ENCODE assay signal across 8 cellular contexts in the genomic region with DNA sequence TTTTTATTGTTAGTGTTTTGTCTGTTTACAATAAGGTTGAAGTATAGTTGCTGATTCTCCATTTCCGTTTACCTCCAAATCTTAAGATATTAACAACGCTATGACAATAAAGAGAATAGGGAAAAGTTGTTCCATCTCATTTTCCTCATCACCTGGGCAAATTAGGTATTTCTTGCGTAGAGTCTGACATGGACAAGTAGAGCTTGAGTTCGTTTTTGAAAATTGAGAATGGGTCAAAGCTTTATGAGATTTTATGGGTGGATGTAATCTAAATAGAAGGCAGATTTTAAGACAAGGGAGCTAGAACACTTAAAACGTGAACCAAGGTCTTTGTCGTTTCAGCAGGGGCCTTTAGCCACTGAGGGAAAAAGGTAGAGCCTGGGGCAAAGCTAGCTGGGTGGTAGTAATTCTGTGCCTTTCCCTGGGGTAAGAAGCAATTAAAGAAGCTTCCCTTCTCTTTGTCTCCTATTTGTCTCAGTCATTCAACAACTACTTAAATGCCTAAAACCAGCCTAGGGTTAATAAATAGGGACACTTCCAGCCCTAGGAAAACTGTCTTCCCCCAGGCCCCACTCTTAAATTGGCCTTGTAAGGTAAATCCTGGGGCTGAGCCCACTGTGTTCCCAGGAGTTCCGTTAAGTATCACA. TPM values are rescaled to one million over a fixed set of nuclear protein-coding genes. Genes with fewer than 3 reads are reported as not detected.
DNase-seq lines count a peak whose midpoint lies in the region; ATAC-seq and TF ChIP-seq lines count a peak whose summit lies in the region.

No MANE protein-coding gene starts in this region.

- peaks cover 6% of the 10 kb centered on the region for H3K36me3 Mint-ChIP-seq in T-helper 17 cell (ENCODE audit: low read depth)

- H3K27me3 Mint-ChIP-seq in T-helper 17 cell, result no peaks in the 10 kb centered on the region
- no peaks in the 10 kb centered on the region for H3K27me3 Mint-ChIP-seq in stimulated activated naive CD8-positive, alpha-beta T cell treated with anti-CD3 and anti-CD28 coated beads, Interleukin-15, amount 100 ng/mL, for 72 hours

- peak overlapping the region; percentile 97 for H3K27ac ChIP-seq in hepatocyte

- H3K27me3 ChIP-seq in hepatocyte, result no peaks in the 10 kb centered on the region

- peaks cover 29% of the 10 kb centered on the region for H3K4me1 Mint-ChIP-seq in T-helper 17 cell
- H3K4me1 Mint-ChIP-seq in stimulated activated naive CD8-positive, alpha-beta T cell treated with anti-CD3 and anti-CD28 coated beads, Interleukin-15, amount 100 ng/mL, for 72 hours, result peaks cover 40% of the 10 kb centered on the region

- H3K9me2 ChIP-seq in hepatocyte (replicated peaks; ENCODE audit: insufficient read depth), result no peaks in the 10 kb centered on the region

- TF ChIP-seq CTCF in hepatocyte (IDR thresholded peaks at IDR 0.05; ENCODE audit: poor library complexity), result no peak

- H3K4me3 ChIP-seq in hepatocyte, result peak overlapping the region; percentile 10

- H3K27ac Mint-ChIP-seq in T-helper 17 cell, result peak overlapping the region; percentile 98
- H3K27ac Mint-ChIP-seq in stimulated activated naive CD8-positive, alpha-beta T cell treated with anti-CD3 and anti-CD28 coated beads, Interleukin-15, amount 100 ng/mL, for 72 hours, result peak overlapping the region; percentile 98 to 99

- no peaks in the 10 kb centered on the region for H3K4me1 ChIP-seq in hepatocyte (ENCODE audit: insufficient read depth)

- no peaks in the 10 kb centered on the region for H4K20me1 ChIP-seq in hepatocyte (ENCODE audit: insufficient read depth, poor library complexity, severe bottlenecking)

- peak; percentile 31 for DNase-seq in DMS 273 (lab: John Stamatoyannopoulos, UW; ENCODE audit: unreplicated experiment)
- no peak for DNase-seq in DMS 273 treated with DMSO at 0.1 percent for 48 hours (lab: John Stamatoyannopoulos, UW)
- DNase-seq in T-helper 17 cell, result no peak
- no peak for DNase-seq in hepatocyte (ENCODE audit: low spot score)
- DNase-seq in stimulated activated naive CD8-positive, alpha-beta T cell treated with anti-CD3 and anti-CD28 coated beads, Interleukin-15, amount 100 ng/mL, for 72 hours, result no peak
- no peak for DNase-seq in NCI-H1930 (lab: John Stamatoyannopoulos, UW)
- no peak for DNase-seq in effector CD4-positive, alpha-beta T cell
- no peak for DNase-seq in mesenteric fat pad (ENCODE audit: low spot score)

- H3K9me3 ChIP-seq in T-helper 17 cell (ENCODE audit: control insufficient read depth, low read length, poor library complexity, severe bottlenecking) (no peaks in the 10 kb centered on the region), hepatocyte (ENCODE audit: low read depth) (no peaks in the 10 kb centered on the region)

- peak overlapping the region; percentile 76 for H2AFZ ChIP-seq in hepatocyte

- ATAC-seq in T-helper 17 cell, result no peak
- no peak for ATAC-seq in stimulated activated naive CD8-positive, alpha-beta T cell treated with anti-CD3 and anti-CD28 coated beads, Interleukin-15, amount 100 ng/mL, for 72 hours

- WGBS in hepatocyte (ENCODE audit: low lambda C conversion rate, missing lambda C conversion rate), result 13% methylated on average over 7 of the region's 7 CpGs

- H3K4me2 ChIP-seq in hepatocyte, result peak overlapping the region; percentile 75

- H3K9me3 Mint-ChIP-seq in stimulated activated naive CD8-positive, alpha-beta T cell treated with anti-CD3 and anti-CD28 coated beads, Interleukin-15, amount 100 ng/mL, for 72 hours, result peaks cover 4 to 10% of the 10 kb centered on the region in 2 donors

- H3K4me3 Mint-ChIP-seq in T-helper 17 cell, result peak overlapping the region; percentile 97
- peak overlapping the region; percentile 94 to 98 for H3K4me3 Mint-ChIP-seq in stimulated activated naive CD8-positive, alpha-beta T cell treated with anti-CD3 and anti-CD28 coated beads, Interleukin-15, amount 100 ng/mL, for 72 hours

- H3K36me3 ChIP-seq in hepatocyte (replicated peaks; ENCODE audit: insufficient read depth, low read depth), result no peaks in the 10 kb centered on the region

- H3K79me2 ChIP-seq in hepatocyte, result peaks cover 34% of the 10 kb centered on the region

RNA-seq across cellular contexts. Expression of a gene that starts 0.6 kb away (rescaled TPM):
- total RNA-seq in T-helper 17 cell, result 10 to 100 TPM; 11.0 to 17.7 TPM
- 29.1 and 39.8 TPM in 2 replicates for total RNA-seq in hepatocyte
- polyA plus RNA-seq in hepatocyte, result 15.1 and 21.2 TPM in 2 replicates
- total RNA-seq in mesenteric fat pad, result 10.4 TPM

RNA-seq across cellular contexts. Expression of a gene that starts 53.9 kb away (rescaled TPM):
- 10 to 100 TPM; 28.6 to 32.9 TPM for total RNA-seq in T-helper 17 cell
- 24.7 and 33.9 TPM in 2 replicates for total RNA-seq in hepatocyte
- 22.8 and 26.7 TPM in 2 replicates for polyA plus RNA-seq in hepatocyte
- total RNA-seq in mesenteric fat pad, result 23.3 TPM
